In the genomic region with DNA sequence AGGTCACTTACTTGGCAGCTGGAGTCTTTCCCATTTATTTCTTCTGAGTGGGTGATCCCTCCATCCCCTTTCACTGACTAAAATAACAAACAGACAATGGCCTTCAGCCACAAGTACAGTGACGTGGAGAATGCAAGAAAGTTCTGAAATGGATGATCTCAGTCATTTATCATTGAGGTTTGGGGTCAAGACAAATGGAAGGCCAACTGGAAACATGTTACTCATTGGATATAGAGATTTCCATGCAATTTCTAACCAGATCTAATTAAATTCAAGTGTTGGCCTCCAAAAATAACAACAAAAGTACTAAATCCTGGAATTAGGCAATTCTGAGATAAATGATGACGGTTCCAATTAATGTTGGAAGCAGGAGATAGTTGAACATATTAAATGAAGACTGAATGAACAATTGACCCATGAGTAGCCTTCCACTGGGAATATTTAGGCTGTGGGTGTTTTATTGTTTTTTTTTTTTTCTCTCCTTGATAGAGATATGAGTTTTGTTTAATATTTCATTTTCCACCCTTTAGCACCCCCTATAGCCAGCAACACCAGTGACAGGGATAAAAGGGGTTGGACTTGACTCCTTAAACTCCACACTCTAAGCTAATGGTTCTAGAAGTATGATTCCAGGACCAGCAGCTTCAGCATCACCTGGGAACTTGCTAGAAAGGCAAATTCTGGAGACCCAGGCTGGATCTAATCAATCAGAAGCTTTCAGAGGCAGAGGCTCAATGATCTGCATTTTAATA, we compare ENCODE assay signal across 16 cellular contexts.
DNase-seq lines count a peak whose midpoint lies in the region; TF ChIP-seq lines count a peak whose summit lies in the region.
"Had no signal": no experiment of that assay in that cellular context is flagged by ENCODE, and none has a peak within 500 bp of the region (broad histone marks: within the 10 kb centered on the region; RNA-seq: fewer than 3 reads in every experiment).

No MANE protein-coding gene starts in this region.

- in situ Hi-C loops in SK-MEL-5 (cut with HindIII; ENCODE audit: low pct_unique_long_range_greater_than_20kb, low sequenced_read_pairs): loop anchor here (5.0 kb wide), 1 partner anchor 95 kb away; no protein-coding TSS in a partner anchor

- H3K27me3 Mint-ChIP-seq in endothelial cell (ENCODE audit: unreplicated experiment): no peaks in the 10 kb centered on the region

- no peak overlapping the region for H3K27ac Mint-ChIP-seq in endothelial cell (ENCODE audit: unreplicated experiment)
- H3K27ac Mint-ChIP-seq: activated CD8-positive, alpha-beta memory T cell treated with anti-CD3 and anti-CD28 coated beads, Interleukin-2, amount 10 ng/mL, durations not matched to agents 7 days and 5 days; stimulated activated naive B cell treated with anti-CD40 and anti-IgM and Interleukin-4, amounts not matched to agents 10 μg/mL and 1 μg/mL and 100 μg/mL, for 72 hours had no signal

- peak; percentile 41 for DNase-seq in AG08395 (ENCODE audit: low spot score)
- peak; percentile 43 for DNase-seq in SK-MEL-5 (ENCODE audit: low read depth, low spot score)
- DNase-seq in fibroblast of the aortic adventitia (ENCODE audit: low read depth): peak; percentile 87
- no peak for DNase-seq in activated CD4-positive, alpha-beta T cell treated with anti-CD3 and anti-CD28 coated beads for 1 hour
- no peak for DNase-seq in endothelial cell (ENCODE audit: low spot score)
- no peak for DNase-seq in activated CD4-positive, alpha-beta T cell treated with anti-CD3 and anti-CD28 coated beads for 48 hours
- DNase-seq in effector CD4-positive, alpha-beta T cell: no peak
- DNase-seq: activated CD8-positive, alpha-beta memory T cell treated with anti-CD3 and anti-CD28 coated beads, Interleukin-2, amount 10 ng/mL, durations not matched to agents 7 days and 5 days; C1 segment of cervical spinal cord; dorsolateral prefrontal cortex; hippocampal formation; mesendoderm; stimulated activated CD4-positive, alpha-beta T cell treated with anti-CD3 and anti-CD28 coated beads, Interleukin-2, amount 100 ng/mL, for 48 hours; stimulated activated naive B cell treated with anti-CD40 and anti-IgM and Interleukin-4, amounts not matched to agents 10 μg/mL and 1 μg/mL and 100 μg/mL, for 72 hours; T1000 had no signal

- peaks cover 7% of the 10 kb centered on the region for H3K36me3 Mint-ChIP-seq in endothelial cell (ENCODE audit: low read depth, unreplicated experiment)

- H3K4me3 ChIP-seq in fibroblast of the aortic adventitia (ENCODE audit: low read depth, low read length): no peak overlapping the region
- H3K4me3 ChIP-seq: dorsolateral prefrontal cortex had no signal

- TF ChIP-seq CTCF in GM12872 (IDR thresholded peaks at IDR 0.05; ENCODE audit: insufficient read depth, low read depth, low read length): peak; percentile 20; the same call in 1 of the 3 replicates
- peak; percentile 51 for TF ChIP-seq CTCF in fibroblast of the aortic adventitia (IDR thresholded peaks at IDR 0.05; ENCODE audit: insufficient read depth, low read length)
- TF ChIP-seq CTCF in endothelial cell (IDR thresholded peaks at IDR 0.05; ENCODE audit: unreplicated experiment): no peak

- H3K4me3 Mint-ChIP-seq in endothelial cell (ENCODE audit: unreplicated experiment): no peak overlapping the region
- H3K4me3 Mint-ChIP-seq: activated CD8-positive, alpha-beta memory T cell treated with anti-CD3 and anti-CD28 coated beads, Interleukin-2, amount 10 ng/mL, durations not matched to agents 7 days and 5 days; stimulated activated naive B cell treated with anti-CD40 and anti-IgM and Interleukin-4, amounts not matched to agents 10 μg/mL and 1 μg/mL and 100 μg/mL, for 72 hours had no signal

- H3K9me3 Mint-ChIP-seq in endothelial cell (ENCODE audit: unreplicated experiment): no peaks in the 10 kb centered on the region

- H3K4me1 Mint-ChIP-seq in endothelial cell (ENCODE audit: unreplicated experiment): peaks cover 18% of the 10 kb centered on the region

Comparison
In these comparisons a context has a peak if more than half of its experiments do, and no peak if none do; other contexts are left out.
1. DNase-seq: peak in AG08395 (single experiment), SK-MEL-5 (single experiment) and fibroblast of the aortic adventitia (single experiment); none in activated CD4-positive, alpha-beta T cell treated with anti-CD3 and anti-CD28 coated beads for 1 hour (single experiment), endothelial cell (single experiment), activated CD4-positive, alpha-beta T cell treated with anti-CD3 and anti-CD28 coated beads for 48 hours (single experiment) and effector CD4-positive, alpha-beta T cell (single experiment).